In genomic region chr3:142706308-142707127, GRCh38 we compare ENCODE assay signal across 25 cellular contexts. TPM values are rescaled to one million over a fixed set of nuclear protein-coding genes. Genes with fewer than 3 reads are reported as not detected.
"Had no signal": no experiment of that assay in that cellular context is flagged by ENCODE, and none has a peak within 500 bp of the region (broad histone marks: within the 10 kb centered on the region; RNA-seq: fewer than 3 reads in every experiment).

No MANE protein-coding gene starts in this region.

- H3K27ac ChIP-seq: esophagus squamous epithelium, left ventricle myocardium inferior, lower lobe of right lung, ovary, psoas muscle, skin epidermis, spleen, thoracic aorta, tibial nerve, upper lobe of left lung had no signal

- H3K36me3 ChIP-seq: esophagus squamous epithelium, left ventricle myocardium inferior, lower lobe of right lung, ovary, spleen, thoracic aorta, tibial nerve, upper lobe of left lung had no signal

- DNase-seq: cortex of kidney; effector memory CD8-positive, alpha-beta T cell; erythroblast; esophagus squamous epithelium; hypothalamus; immature natural killer cell; islet precursor cell; kidney glomerular epithelial cell; left colon; left ventricle myocardium inferior; lower lobe of right lung; natural killer cell; occipital lobe; ovary; posterior cingulate gyrus; psoas muscle; right cardiac atrium; spleen; stimulated activated CD4-positive, alpha-beta T cell treated with anti-CD3 and anti-CD28 coated beads, Interleukin-4, amount 100 ng/mL, for 4 hours; upper lobe of left lung had no signal

- H3K4me3 ChIP-seq: esophagus squamous epithelium, left ventricle myocardium inferior, lower lobe of right lung, ovary, psoas muscle, skin epidermis, spleen, thoracic aorta, tibial nerve, upper lobe of left lung had no signal

- FAIRE-seq: urothelium cell line had no signal

- H3K4me1 ChIP-seq: esophagus squamous epithelium, left ventricle myocardium inferior, lower lobe of right lung, psoas muscle, spleen, tibial nerve, upper lobe of left lung had no signal

- H3K9me3 ChIP-seq: esophagus squamous epithelium, left ventricle myocardium inferior, lower lobe of right lung, ovary, psoas muscle, spleen, thoracic aorta, tibial nerve, upper lobe of left lung had no signal

- H3K27me3 ChIP-seq: esophagus squamous epithelium, ovary, spleen, tibial nerve, upper lobe of left lung had no signal

- ATAC-seq: effector memory CD8-positive, alpha-beta T cell; lower lobe of right lung; natural killer cell; psoas muscle; right cardiac atrium; stimulated activated memory B cell treated with anti-CD40 and anti-IgM and Interleukin-4, amounts not matched to agents 10 μg/mL and 1 μg/mL and 100 μg/mL, for 72 hours had no signal

RNA-seq across cellular contexts. Expression of gene TRPC1, which starts 17.3 kb away (rescaled TPM):
- polyA plus RNA-seq: immature natural killer cell had no signal
